1 cellular context compared by ENCODE assay signal in genomic region chr4:151250706-151251105, GRCh38.
A peak's percentile ranks its signal among the peaks of the same experiment; 100 is the strongest.
TF ChIP-seq lines count a peak whose summit lies in the region.

No MANE protein-coding gene starts in this region.

TF ChIP-seq in HEK293, 187 proteins besides CTCF, POLR2A, EP300 and RAD21 (continued from another document):
- TF ChIP-seq REPIN1 (tag by site-specific recombination; IDR thresholded peaks at IDR 0.05; ENCODE audit: low read depth) (no peak), ZBTB10 (tag by site-specific recombination; IDR thresholded peaks at IDR 0.05) (no peak), ZSCAN16 (tag by site-specific recombination; IDR thresholded peaks at IDR 0.05) (0 out of 2 replicates have a peak, but pooled peaks have one; percentile 31)
